ENCODE assay signal across 1 cellular context in genomic region chr2:42196070-42196402, GRCh38.
TF ChIP-seq lines count a peak whose summit lies in the region.

No MANE protein-coding gene starts in this region.

TF ChIP-seq in A549, 52 proteins besides CTCF, POLR2A, EP300 and RAD21 (continued from another document):
- TF ChIP-seq PBX3 (IDR thresholded peaks at IDR 0.05) (no peak), HDAC2 (IDR thresholded peaks at IDR 0.05) (no peak), JUN (IDR thresholded peaks at IDR 0.05) (no peak), CEBPB (IDR thresholded peaks at IDR 0.05) (no peak)
- TF ChIP-seq, protein P1, sequence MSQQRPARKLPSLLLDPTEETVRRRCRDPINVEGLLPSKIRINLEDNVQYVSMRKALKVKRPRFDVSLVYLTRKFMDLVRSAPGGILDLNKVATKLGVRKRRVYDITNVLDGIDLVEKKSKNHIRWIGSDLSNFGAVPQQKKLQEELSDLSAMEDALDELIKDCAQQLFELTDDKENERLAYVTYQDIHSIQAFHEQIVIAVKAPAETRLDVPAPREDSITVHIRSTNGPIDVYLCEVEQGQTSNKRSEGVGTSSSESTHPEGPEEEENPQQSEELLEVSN (IDR thresholded peaks at IDR 0.05; ENCODE audit: borderline replicate concordance, low read depth), result no peak
